In the genomic region with DNA sequence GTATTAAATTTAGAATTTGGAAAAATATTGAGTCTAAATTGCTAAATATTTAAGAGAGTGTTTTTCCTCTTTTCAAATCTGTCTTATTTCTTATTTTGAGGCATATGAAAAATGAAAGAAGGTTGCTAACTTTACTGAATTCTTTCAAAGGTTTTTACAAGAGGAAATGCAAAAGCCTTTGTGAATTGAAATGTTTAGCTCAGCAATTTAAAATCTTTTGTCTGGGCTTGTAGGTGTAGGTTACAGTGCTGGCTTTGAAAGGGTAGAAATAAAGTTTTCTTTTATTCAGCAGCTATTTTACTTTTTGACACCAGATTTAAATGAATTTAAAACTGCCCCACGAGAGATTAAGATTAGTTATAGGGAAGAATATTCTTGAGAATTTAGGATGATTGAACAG, we compare ENCODE assay signal across 15 cellular contexts.
DNase-seq lines count a peak whose midpoint lies in the region; FAIRE-seq and TF ChIP-seq lines count a peak whose summit lies in the region.
"Had no signal": no experiment of that assay in that cellular context is flagged by ENCODE, and none has a peak within 500 bp of the region (broad histone marks: within the 10 kb centered on the region; RNA-seq: fewer than 3 reads in every experiment).

No MANE protein-coding gene starts in this region.

- DNase-seq in NCI-H146 (lab: John Stamatoyannopoulos, UW) = peak; percentile 20
- DNase-seq in NCI-H146 treated with DMSO at 0.1 percent for 48 hours (lab: John Stamatoyannopoulos, UW; ENCODE audit: unreplicated experiment) = no peak
- peak; percentile 45 for DNase-seq in bronchial epithelial cell (ENCODE audit: low read depth)
- DNase-seq in SHP77 treated with DMSO at 0.1 percent for 48 hours (lab: John Stamatoyannopoulos, UW) = no peak
- no peak for DNase-seq in GM19239 (ENCODE audit: insufficient read length, low spot score)
- DNase-seq in osteocyte (ENCODE audit: extremely low spot score, unreplicated experiment) = no peak
- DNase-seq: 8988T; ACHN; CD4-positive, CD25-positive, alpha-beta regulatory T cell; DMS53; GF-D8; H7 had no signal

- TF ChIP-seq CTCF in KMS-11 (conservative IDR thresholded peaks at IDR 0.05; ENCODE audit: low read depth, low read length) (no peak), bronchial epithelial cell (IDR thresholded peaks at IDR 0.05; ENCODE audit: insufficient read depth, low read length, severe bottlenecking) (no peak), osteocyte (IDR thresholded peaks at IDR 0.05) (no peak)

- H4K20me1 ChIP-seq in KMS-11 (ENCODE audit: insufficient read depth) = no peaks in the 10 kb centered on the region
- H4K20me1 ChIP-seq: BLaER1 treated with 17β-estradiol and CSF1 and Interleukin-3, amounts not matched to agents 10 nM and 100 nM had no signal

- no peak for FAIRE-seq in bronchial epithelial cell (lab: Jason Lieb, UNC)
- no peak for FAIRE-seq in GM19239 (lab: Jason Lieb, UNC)

- H3K9ac ChIP-seq in KMS-11 (no peak overlapping the region), iPS-18a (ENCODE audit: low read length) (peak overlapping the region; percentile 13)
- H3K9ac ChIP-seq: BLaER1 treated with 17β-estradiol and CSF1 and Interleukin-3, amounts not matched to agents 10 nM and 100 nM had no signal

- no peaks in the 10 kb centered on the region for H3K9me3 Mint-ChIP-seq in osteocyte (ENCODE audit: unreplicated experiment)

- H3K4me1 ChIP-seq in KMS-11 (ENCODE audit: low read depth, poor library complexity, severe bottlenecking) (peaks cover 20% of the 10 kb centered on the region), iPS-18a (ENCODE audit: control insufficient read depth, low read depth, low read length) (peaks cover 31% of the 10 kb centered on the region)
- H3K4me1 ChIP-seq: BLaER1 treated with 17β-estradiol and CSF1 and Interleukin-3, amounts not matched to agents 10 nM and 100 nM had no signal

- H3K4me1 Mint-ChIP-seq in osteocyte (ENCODE audit: unreplicated experiment) = no peaks in the 10 kb centered on the region
- H3K4me1 Mint-ChIP-seq: CD4-positive, CD25-positive, alpha-beta regulatory T cell had no signal

- H3K27me3 ChIP-seq in KMS-11 (ENCODE audit: insufficient read depth, low read depth) (no peaks in the 10 kb centered on the region), bronchial epithelial cell (ENCODE audit: control insufficient read depth, insufficient read depth, low read length) (no peaks in the 10 kb centered on the region), iPS-18a (ENCODE audit: control insufficient read depth, insufficient read depth, low read length) (no peaks in the 10 kb centered on the region)
- H3K27me3 ChIP-seq: BLaER1 treated with 17β-estradiol and CSF1 and Interleukin-3, amounts not matched to agents 10 nM and 100 nM had no signal

- no peak overlapping the region for H3K27ac Mint-ChIP-seq in osteocyte (ENCODE audit: unreplicated experiment)
- H3K27ac Mint-ChIP-seq: CD4-positive, CD25-positive, alpha-beta regulatory T cell had no signal

- H3K36me3 ChIP-seq in KMS-11 (ENCODE audit: insufficient read depth) (no peaks in the 10 kb centered on the region), bronchial epithelial cell (ENCODE audit: control insufficient read depth, insufficient read depth, low read length) (no peaks in the 10 kb centered on the region), iPS-18a (ENCODE audit: control insufficient read depth, low read depth, low read length) (no peaks in the 10 kb centered on the region)
- H3K36me3 ChIP-seq: BLaER1 treated with 17β-estradiol and CSF1 and Interleukin-3, amounts not matched to agents 10 nM and 100 nM had no signal

- no peaks in the 10 kb centered on the region for H3K36me3 Mint-ChIP-seq in osteocyte (ENCODE audit: unreplicated experiment)
- H3K36me3 Mint-ChIP-seq: CD4-positive, CD25-positive, alpha-beta regulatory T cell had no signal

- H3K27me3 Mint-ChIP-seq in osteocyte (ENCODE audit: unreplicated experiment) = no peaks in the 10 kb centered on the region
- H3K27me3 Mint-ChIP-seq: CD4-positive, CD25-positive, alpha-beta regulatory T cell had no signal

- peak overlapping the region; percentile 2; the same call in 1 of the 2 replicates for H2AFZ ChIP-seq in KMS-11 (ENCODE audit: low read depth)

- no peaks in the 10 kb centered on the region for H3K79me2 ChIP-seq in KMS-11 (ENCODE audit: insufficient read depth, low read depth)

- H3K4me3 ChIP-seq in KMS-11 (IDR thresholded peaks at IDR 0.05; ENCODE audit: insufficient read depth, low read depth, low read length) = no peak overlapping the region
- H3K4me3 ChIP-seq in bronchial epithelial cell (ENCODE audit: low read depth, low read length) = no peak overlapping the region
- H3K4me3 ChIP-seq in iPS-18a (ENCODE audit: low read length) = peak overlapping the region; percentile 22
- H3K4me3 ChIP-seq: BLaER1 treated with 17β-estradiol and CSF1 and Interleukin-3, amounts not matched to agents 10 nM and 100 nM had no signal

- peak overlapping the region; percentile 7; the same call in 1 of the 2 replicates for H3K4me2 ChIP-seq in KMS-11
- H3K4me2 ChIP-seq: BLaER1 treated with 17β-estradiol and CSF1 and Interleukin-3, amounts not matched to agents 10 nM and 100 nM had no signal

- no peaks in the 10 kb centered on the region for H3K9me3 ChIP-seq in iPS-18a (ENCODE audit: control insufficient read depth, low read depth, low read length)
- H3K9me3 ChIP-seq: BLaER1 treated with 17β-estradiol and CSF1 and Interleukin-3, amounts not matched to agents 10 nM and 100 nM had no signal

- H3K27ac ChIP-seq in KMS-11 (no peak overlapping the region; the same call in 1 of the 2 replicates), iPS-18a (ENCODE audit: low read length) (peak overlapping the region; percentile 7)
- H3K27ac ChIP-seq: BLaER1 treated with 17β-estradiol and CSF1 and Interleukin-3, amounts not matched to agents 10 nM and 100 nM had no signal

- no peak overlapping the region for H3K4me3 Mint-ChIP-seq in osteocyte (ENCODE audit: unreplicated experiment)
- H3K4me3 Mint-ChIP-seq: CD4-positive, CD25-positive, alpha-beta regulatory T cell had no signal

Comparison
In these comparisons a context has a peak if more than half of its experiments do, and no peak if none do; other contexts are left out.
1. DNase-seq: peak in NCI-H146 (single experiment) and bronchial epithelial cell (single experiment); none in NCI-H146 treated with DMSO at 0.1 percent for 48 hours (single experiment), SHP77 treated with DMSO at 0.1 percent for 48 hours (single experiment), GM19239 (single experiment) and osteocyte (single experiment).